In the genomic region with DNA sequence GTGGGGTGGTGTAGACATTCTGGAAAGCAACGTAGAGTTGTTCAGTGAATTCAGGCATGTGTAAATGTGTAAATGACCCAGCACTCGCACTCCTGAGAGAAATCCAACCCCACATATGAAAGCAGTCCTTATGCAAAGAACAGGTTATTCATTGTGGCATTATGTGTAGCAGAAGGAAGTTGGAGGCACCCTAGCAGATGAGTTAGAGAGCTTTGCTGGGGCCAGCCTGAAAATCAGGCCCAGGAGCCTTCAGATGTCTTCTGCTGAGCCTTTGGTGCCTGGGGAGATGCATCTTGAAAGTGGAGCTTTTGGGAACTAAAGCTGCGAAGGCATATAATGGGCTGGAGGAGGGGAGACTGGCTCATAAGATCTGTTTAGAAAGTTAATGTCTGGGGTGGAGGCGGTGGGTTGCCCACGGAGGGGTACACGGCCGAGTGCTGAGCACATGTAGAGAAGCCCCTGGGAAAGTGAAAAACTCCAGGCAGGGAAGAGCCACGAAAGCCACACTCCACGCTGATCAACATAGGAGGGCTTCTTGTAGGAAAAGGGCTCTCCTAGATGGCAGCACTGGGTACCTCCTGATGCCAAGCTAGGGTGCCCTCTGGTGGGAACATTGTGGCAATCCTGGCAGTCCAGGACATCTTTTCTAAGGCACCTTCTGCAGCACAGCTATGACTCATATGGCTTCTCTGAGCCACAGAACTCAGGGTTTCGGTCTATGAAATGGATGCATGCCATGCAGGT, we compare ENCODE assay signal across 8 cellular contexts. TPM values are rescaled to one million over a fixed set of nuclear protein-coding genes. Genes with fewer than 3 reads are reported as not detected.
A peak's percentile ranks its signal among the peaks of the same experiment; 100 is the strongest.
DNase-seq lines count a peak whose midpoint lies in the region; ATAC-seq lines count a peak whose summit lies in the region.

No MANE protein-coding gene starts in this region.

- ATAC-seq in GM19397 (IDR thresholded peaks at IDR 0.05; ENCODE audit: unreplicated experiment) (peak; percentile 80), HG03558 (IDR thresholded peaks at IDR 0.05; ENCODE audit: extremely low read depth, unreplicated experiment) (peak; percentile 87)

- peak; percentile 87 for DNase-seq in CD1c-positive myeloid dendritic cell (ENCODE audit: extremely low spot score)
- peak; percentile 93 for DNase-seq in NCI-H69 (lab: John Stamatoyannopoulos, UW)
- DNase-seq in activated CD4-positive, alpha-beta T cell treated with anti-CD3 and anti-CD28 coated beads, Interleukin-2, amount 50 U/mL, for 4 hours: peak; percentile 76 to 79
- DNase-seq in ecto neural progenitor cell (ENCODE audit: low spot score): peak; percentile 83
- DNase-seq in lung microvascular endothelial cell (ENCODE audit: low read depth in 2 of 2): peak; percentile 92 to 95
- DNase-seq in stimulated activated CD8-positive, alpha-beta memory T cell treated with anti-CD3 and anti-CD28 coated beads, Interleukin-15, amount 100 ng/mL, for 4 hours (ENCODE audit: low read depth in 2 of 2): peak; percentile 52 to 72

RNA-seq across cellular contexts. Expression of a gene that starts 6.1 kb away (rescaled TPM):
- total RNA-seq in lung microvascular endothelial cell: not detected in 2 replicates

RNA-seq across cellular contexts. Expression of a gene that starts 35.9 kb away (rescaled TPM):
- under 0.01 TPM in 1 of 2 replicates, not detected in the other for total RNA-seq in lung microvascular endothelial cell

RNA-seq across cellular contexts. Expression of a gene that starts 40.0 kb away (rescaled TPM):
- total RNA-seq in lung microvascular endothelial cell: not detected in 2 replicates

RNA-seq across cellular contexts. Expression of a gene that starts 52.8 kb away (rescaled TPM):
- total RNA-seq in lung microvascular endothelial cell: not detected in 2 replicates

RNA-seq across cellular contexts. Expression of a gene that starts 58.2 kb away (rescaled TPM):
- not detected in 2 replicates for total RNA-seq in lung microvascular endothelial cell

Comparison
In these comparisons a context has a peak if more than half of its experiments do, and no peak if none do; other contexts are left out.
1. Peak in every context shown above with its lines: DNase-seq and ATAC-seq.